8 cellular contexts compared by ENCODE assay signal in genomic region chr1:236282159-236282716, GRCh38. TPM values are rescaled to one million over a fixed set of nuclear protein-coding genes. Genes with fewer than 3 reads are reported as not detected.
DNase-seq lines count a peak whose midpoint lies in the region; ATAC-seq and TF ChIP-seq lines count a peak whose summit lies in the region.

No MANE protein-coding gene starts in this region.

- no peak for TF ChIP-seq CTCF in coronary artery (IDR thresholded peaks at IDR 0.05)
- no peak for TF ChIP-seq CTCF in neural crest cell (conservative IDR thresholded peaks at IDR 0.05)
- no peak for TF ChIP-seq CTCF in GM13977 (IDR thresholded peaks at IDR 0.05; ENCODE audit: extremely low read depth, insufficient read depth, missing control alignments)

- H3K27ac ChIP-seq in SJCRH30 = no peak overlapping the region
- peak overlapping the region in 1 of 2 donors; percentile 83 for H3K27ac ChIP-seq in coronary artery

- peak overlapping the region; percentile 82 for H3K4me3 Mint-ChIP-seq in neural crest cell

- H3K27ac Mint-ChIP-seq in neural crest cell (ENCODE audit: unreplicated experiment) = no peak overlapping the region

- H3K4me1 Mint-ChIP-seq in neural crest cell = peaks cover 22% of the 10 kb centered on the region

- H3K27me3 ChIP-seq in SJCRH30 = peaks cover 6% of the 10 kb centered on the region; the same call in 1 of the 2 replicates

- no peaks in the 10 kb centered on the region for H3K36me3 ChIP-seq in SJCRH30

- H3K9me3 Mint-ChIP-seq in neural crest cell = no peaks in the 10 kb centered on the region

- no peaks in the 10 kb centered on the region for H3K36me3 Mint-ChIP-seq in neural crest cell (ENCODE audit: low read depth)

- ATAC-seq in HG02759 (IDR thresholded peaks at IDR 0.05; ENCODE audit: unreplicated experiment) = peak; percentile 3
- ATAC-seq in HG03565 (IDR thresholded peaks at IDR 0.05; ENCODE audit: unreplicated experiment) = no peak

- peaks cover 62% of the 10 kb centered on the region for H3K27me3 Mint-ChIP-seq in neural crest cell (ENCODE audit: low read depth)

- H3K9me3 ChIP-seq in SJCRH30 (replicated peaks) = no peaks in the 10 kb centered on the region

- H3K4me3 ChIP-seq in SJCRH30 = peak overlapping the region; percentile 77
- H3K4me3 ChIP-seq in coronary artery = peak overlapping the region; percentile 84

- DNase-seq in NCI-H146 (lab: John Stamatoyannopoulos, UW) (peak; percentile 75), NCI-H146 treated with DMSO at 0.1 percent for 48 hours (lab: John Stamatoyannopoulos, UW; ENCODE audit: unreplicated experiment) (no peak), SJCRH30 (no peak), coronary artery (ENCODE audit: low spot score) (no peak), neural crest cell (ENCODE audit: low read depth, low spot score) (no peak), GM13977 (ENCODE audit: low spot score) (no peak)

- in situ Hi-C loops in GM13977 (cut with MboI; ENCODE audit: low pct_unique_long_range_greater_than_20kb, low sequenced_read_pairs, unreplicated experiment) = no loop called here

- H3K4me1 ChIP-seq in SJCRH30 = peaks cover 11% of the 10 kb centered on the region; the same call in 1 of the 2 replicates

RNA-seq across cellular contexts. Expression of gene ERO1B, which starts 0.5 kb away (rescaled TPM):
- total RNA-seq in SJCRH30 (2014; rRNA removed; shearing (Covaris generic)) = 2.3 and 3.6 TPM in 2 replicates
- total RNA-seq in neural crest cell = 1.0 and 1.6 TPM in 2 replicates
